Comparison of ENCODE assay signal across 11 cellular contexts in the genomic region with DNA sequence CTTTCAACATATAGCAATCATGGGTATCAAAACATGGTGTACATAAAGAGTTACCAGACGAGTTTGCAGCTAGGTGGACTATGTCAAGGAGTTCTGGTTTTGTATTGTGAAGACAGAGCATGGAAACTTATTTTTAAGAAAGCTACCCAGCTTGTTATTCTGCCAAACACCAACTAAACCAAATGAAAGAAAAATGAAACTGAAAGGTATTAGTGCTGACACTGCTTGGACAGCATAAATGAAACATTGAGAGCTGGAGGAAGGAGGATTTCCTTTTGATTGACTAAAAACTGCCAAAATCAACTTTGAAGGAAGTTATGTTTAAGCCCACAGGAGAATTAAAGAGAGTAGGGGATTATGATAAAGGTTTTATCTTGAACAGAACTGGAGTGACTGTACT.
DNase-seq lines count a peak whose midpoint lies in the region; ATAC-seq and TF ChIP-seq lines count a peak whose summit lies in the region.
"Had no signal": no experiment of that assay in that cellular context is flagged by ENCODE, and none has a peak within 500 bp of the region (broad histone marks: within the 10 kb centered on the region; RNA-seq: fewer than 3 reads in every experiment).

No MANE protein-coding gene starts in this region.

- no peak overlapping the region for H3K27ac Mint-ChIP-seq in nephron progenitor cell

- no peak overlapping the region for H3K27ac ChIP-seq in ovary
- no peak overlapping the region for H3K27ac ChIP-seq in Karpas-422 (ENCODE audit: low read length)

- H3K4me1 ChIP-seq in ovary (ENCODE audit: insufficient read depth): no peaks in the 10 kb centered on the region
- H3K4me1 ChIP-seq in Karpas-422 (ENCODE audit: low read length): no peaks in the 10 kb centered on the region
- H3K4me1 ChIP-seq: BE2C had no signal

- no peaks in the 10 kb centered on the region for H4K20me1 ChIP-seq in Karpas-422 (ENCODE audit: insufficient read depth, low read depth, low read length)

- H3K9me3 Mint-ChIP-seq in nephron progenitor cell: no peaks in the 10 kb centered on the region
- H3K9me3 Mint-ChIP-seq in activated T-cell treated with anti-CD3 and anti-CD28 coated beads, Interleukin-2, amount 50 U/mL, for 4 hours: peaks cover 6% of the 10 kb centered on the region

- POLR2A ChIA-PET in GM10248 (lab: Yijun Ruan, JAX): no interaction called here

- no peaks in the 10 kb centered on the region for H3K9me3 ChIP-seq in ovary
- H3K9me3 ChIP-seq in Karpas-422 (ENCODE audit: low read length): peaks cover 20% of the 10 kb centered on the region
- H3K9me3 ChIP-seq: BE2C had no signal

- no peak for TF ChIP-seq POLR2A in ovary (IDR thresholded peaks at IDR 0.05)

- peak; percentile 21 for DNase-seq in GM10248 (ENCODE audit: extremely low spot score)
- DNase-seq in ovary: no peak
- DNase-seq in nephron progenitor cell: no peak
- no peak for DNase-seq in Karpas-422
- no peak for DNase-seq in activated T-cell treated with anti-CD3 and anti-CD28 coated beads, Interleukin-2, amount 50 U/mL, for 4 hours
- DNase-seq: activated effector memory CD4-positive, alpha-beta T cell treated with Interleukin-2 at 50 U/mL for 16 hours; BE2C; Kasumi-1 had no signal

- intact Hi-C loops in ovary (cut with DNase I): no loop called here

- no peak overlapping the region for H3K4me3 ChIP-seq in ovary
- no peak overlapping the region for H3K4me3 ChIP-seq in Karpas-422 (ENCODE audit: low read length)

- H3K4me2 ChIP-seq in Karpas-422 (ENCODE audit: low read depth, low read length, poor library complexity, severe bottlenecking): no peak overlapping the region

- no peaks in the 10 kb centered on the region for H3K79me2 ChIP-seq in Karpas-422 (ENCODE audit: low read length)

- ATAC-seq in GM19351 (IDR thresholded peaks at IDR 0.05; ENCODE audit: unreplicated experiment) (peak; percentile 87), HG02852 (IDR thresholded peaks at IDR 0.05; ENCODE audit: unreplicated experiment) (peak; percentile 78), HG03575 (IDR thresholded peaks at IDR 0.05; ENCODE audit: extremely low read depth, insufficient number of reproducible peaks, low FRiP score, unreplicated experiment) (peak; percentile 70)
- no peak for ATAC-seq in activated T-cell treated with anti-CD3 and anti-CD28 coated beads, Interleukin-2, amount 50 U/mL, for 4 hours

- H3K27me3 Mint-ChIP-seq in nephron progenitor cell (ENCODE audit: low read depth, poor library complexity): no peaks in the 10 kb centered on the region
- no peaks in the 10 kb centered on the region for H3K27me3 Mint-ChIP-seq in activated T-cell treated with anti-CD3 and anti-CD28 coated beads, Interleukin-2, amount 50 U/mL, for 4 hours (ENCODE audit: low read depth)

- no peaks in the 10 kb centered on the region for H3K36me3 ChIP-seq in ovary
- H3K36me3 ChIP-seq in Karpas-422 (ENCODE audit: insufficient read depth, low read length): no peaks in the 10 kb centered on the region
- H3K36me3 ChIP-seq: BE2C had no signal

- H3K9me2 ChIP-seq in Karpas-422 (replicated peaks; ENCODE audit: insufficient read depth, low read length): no peaks in the 10 kb centered on the region

- no peak overlapping the region for H2AFZ ChIP-seq in Karpas-422 (ENCODE audit: low read length)

- no peak for TF ChIP-seq EP300 in ovary (IDR thresholded peaks at IDR 0.05)

- H3K36me3 Mint-ChIP-seq in nephron progenitor cell (ENCODE audit: low read depth): no peaks in the 10 kb centered on the region
- no peaks in the 10 kb centered on the region for H3K36me3 Mint-ChIP-seq in activated T-cell treated with anti-CD3 and anti-CD28 coated beads, Interleukin-2, amount 50 U/mL, for 4 hours (ENCODE audit: insufficient read depth)

- no peak overlapping the region for H3K9ac ChIP-seq in Karpas-422 (ENCODE audit: low read length)

- no peaks in the 10 kb centered on the region for H3K4me1 Mint-ChIP-seq in nephron progenitor cell
- H3K4me1 Mint-ChIP-seq in activated T-cell treated with anti-CD3 and anti-CD28 coated beads, Interleukin-2, amount 50 U/mL, for 4 hours (ENCODE audit: low read depth): peaks cover 1% of the 10 kb centered on the region

- CTCF ChIA-PET in GM10248 (lab: Yijun Ruan, JAX): interaction anchor here (0.8 to 1.9 kb wide), 4 partner anchors 8 to 98 kb away, joined by 3 to 5 read pairs (median 4); no protein-coding TSS in a partner anchor

- H3K27me3 ChIP-seq in ovary: no peaks in the 10 kb centered on the region
- H3K27me3 ChIP-seq in Karpas-422 (ENCODE audit: low read length): no peaks in the 10 kb centered on the region
- H3K27me3 ChIP-seq: BE2C had no signal

- 34 to 43% (median 41%) methylated on average over 1 of the region's 1 CpG for WGBS in ovary, 3 donors

- TF ChIP-seq CTCF in GM10248 (IDR thresholded peaks at IDR 0.05; ENCODE audit: control extremely low read depth, extremely low read depth, low read depth, missing control alignments) (no peak), ovary (IDR thresholded peaks at IDR 0.05) (no peak), nephron progenitor cell (IDR thresholded peaks at IDR 0.05) (no peak)

- H3K4me3 Mint-ChIP-seq in nephron progenitor cell: no peak overlapping the region
- H3K4me3 Mint-ChIP-seq in activated T-cell treated with anti-CD3 and anti-CD28 coated beads, Interleukin-2, amount 50 U/mL, for 4 hours: no peak overlapping the region

Comparison
In these comparisons a context has a peak if more than half of its experiments do, and no peak if none do; other contexts are left out.
1. ATAC-seq: peak in GM19351 (single experiment), HG02852 (single experiment) and HG03575 (single experiment); none in activated T-cell treated with anti-CD3 and anti-CD28 coated beads, Interleukin-2, amount 50 U/mL, for 4 hours (0 of 2).